In the genomic region with DNA sequence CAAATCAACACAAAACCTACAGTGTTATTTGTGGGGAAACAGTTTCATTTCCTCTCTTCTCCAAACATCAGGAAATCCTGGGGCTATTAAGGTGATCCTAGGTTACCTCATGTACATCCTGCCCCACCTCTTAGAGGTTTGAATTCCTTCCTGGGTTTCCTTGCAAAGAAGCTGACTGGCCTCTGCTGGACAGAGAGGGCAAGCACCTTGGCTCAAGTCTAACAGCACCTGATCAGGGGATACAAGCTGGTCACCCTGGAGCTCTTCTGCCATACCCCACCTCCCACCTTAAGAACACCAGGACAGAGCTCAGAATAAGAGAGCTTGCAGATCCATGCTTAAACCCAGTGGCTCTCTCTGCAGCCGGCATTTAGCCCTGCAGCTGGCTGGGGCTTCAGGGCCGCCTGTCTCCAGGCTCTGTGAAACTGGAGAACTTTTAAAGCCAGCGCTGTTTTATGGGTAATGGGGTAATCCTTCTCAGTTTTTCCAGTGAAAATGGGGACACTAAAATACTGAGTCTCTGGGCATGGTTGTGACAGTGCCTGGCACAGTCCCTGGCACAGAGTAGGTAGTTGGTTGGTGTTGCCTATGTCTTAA, we compare ENCODE assay signal across 8 cellular contexts.
A peak's percentile ranks its signal among the peaks of the same experiment; 100 is the strongest.
DNase-seq lines count a peak whose midpoint lies in the region; ATAC-seq and TF ChIP-seq lines count a peak whose summit lies in the region.

No MANE protein-coding gene starts in this region.

- H3K27ac ChIP-seq in coronary artery, result no peak overlapping the region

- TF ChIP-seq CTCF in GM10266 (IDR thresholded peaks at IDR 0.05; ENCODE audit: control insufficient read depth, insufficient read depth, low read depth, missing control alignments), result no peak
- TF ChIP-seq CTCF in coronary artery (IDR thresholded peaks at IDR 0.05), result no peak

- no peak overlapping the region for H3K4me3 ChIP-seq in coronary artery

- no peak for ATAC-seq in GM18867 (IDR thresholded peaks at IDR 0.05; ENCODE audit: unreplicated experiment)

- DNase-seq in EL (peak; percentile 4), NCI-H146 (lab: John Stamatoyannopoulos, UW) (peak; percentile 77), ecto neural progenitor cell (ENCODE audit: low spot score) (peak; percentile 62), lung microvascular endothelial cell (ENCODE audit: low read depth in 2 of 2) (peak; percentile 8 to 41), GM10266 (ENCODE audit: extremely low spot score) (no peak), coronary artery (ENCODE audit: low spot score) (no peak), cerebellar nuclear complex (lab: John Stamatoyannopoulos, UW) (no peak)

Comparison
In these comparisons a context has a peak if more than half of its experiments do, and no peak if none do; other contexts are left out.
1. DNase-seq: peak in EL (single experiment), NCI-H146 (single experiment), ecto neural progenitor cell (single experiment) and lung microvascular endothelial cell (2 of 2); none in GM10266 (single experiment), coronary artery (single experiment) and cerebellar nuclear complex (0 of 2).